ENCODE assay signal across 18 cellular contexts in genomic region chr2:174210861-174211260, GRCh38.
"Had no signal": no experiment of that assay in that cellular context is flagged by ENCODE, and none has a peak within 500 bp of the region (broad histone marks: within the 10 kb centered on the region; RNA-seq: fewer than 3 reads in every experiment).

No MANE protein-coding gene starts in this region.

- H3K27ac ChIP-seq: colonic mucosa, epithelial cell of prostate, gastrocnemius medialis, heart right ventricle, left ventricle myocardium inferior, spleen had no signal

- H3K4me1 Mint-ChIP-seq: activated naive CD4-positive, alpha-beta T cell treated with anti-CD3 and anti-CD28 coated beads, Interleukin-2, amount 10 ng/mL, durations not matched to agents 7 days and 5 days had no signal

- H3K9me3 Mint-ChIP-seq: activated naive CD4-positive, alpha-beta T cell treated with anti-CD3 and anti-CD28 coated beads, Interleukin-2, amount 10 ng/mL, durations not matched to agents 7 days and 5 days; activated T-helper 2 cell treated with anti-CD3 and anti-CD28 coated beads, Interferon-gamma antibody, Interleukin-2, Interleukin-4, amounts not matched to agents 10 μg/mL and 5 μg/mL and 100 μg/mL, durations not matched to agents 14 hours and 24 hours and 36 hours had no signal

- H3K4me3 ChIP-seq: colonic mucosa, gastrocnemius medialis, heart right ventricle, left ventricle myocardium inferior, spleen had no signal

- H3K36me3 ChIP-seq: colonic mucosa, gastrocnemius medialis, heart right ventricle, left ventricle myocardium inferior had no signal

- DNase-seq: activated CD4-positive, alpha-beta T cell treated with anti-CD3 and anti-CD28 coated beads, Interleukin-2, amount 50 U/mL, for 1 hour; activated CD4-positive, CD25-positive, alpha-beta regulatory T cell; activated naive CD4-positive, alpha-beta T cell treated with anti-CD3 and anti-CD28 coated beads, Interleukin-2, amount 10 ng/mL, durations not matched to agents 7 days and 5 days; caudate nucleus; colonic mucosa; effector CD4-positive, alpha-beta T cell; gastrocnemius medialis; heart right ventricle; left ventricle myocardium inferior; mesenchymal stem cell; spleen; stimulated activated CD4-positive, alpha-beta T cell treated with anti-CD3 and anti-CD28 coated beads, Interleukin-1b, Interleukin-23, amount 100 ng/mL, for 48 hours; stimulated activated naive CD4-positive, alpha-beta T cell; substantia nigra; trophoblast cell had no signal

- H3K4me3 Mint-ChIP-seq: activated naive CD4-positive, alpha-beta T cell treated with anti-CD3 and anti-CD28 coated beads, Interleukin-2, amount 10 ng/mL, durations not matched to agents 7 days and 5 days had no signal

- H3K27me3 Mint-ChIP-seq: activated naive CD4-positive, alpha-beta T cell treated with anti-CD3 and anti-CD28 coated beads, Interleukin-2, amount 10 ng/mL, durations not matched to agents 7 days and 5 days had no signal

- H3K4me1 ChIP-seq: colonic mucosa, gastrocnemius medialis, heart right ventricle, spleen had no signal

- ATAC-seq: gastrocnemius medialis, heart right ventricle, sciatic nerve had no signal

- H3K27ac Mint-ChIP-seq: activated naive CD4-positive, alpha-beta T cell treated with anti-CD3 and anti-CD28 coated beads, Interleukin-2, amount 10 ng/mL, durations not matched to agents 7 days and 5 days; activated T-helper 2 cell treated with anti-CD3 and anti-CD28 coated beads, Interferon-gamma antibody, Interleukin-2, Interleukin-4, amounts not matched to agents 10 μg/mL and 5 μg/mL and 100 μg/mL, durations not matched to agents 14 hours and 24 hours and 36 hours had no signal

- H3K36me3 Mint-ChIP-seq: activated naive CD4-positive, alpha-beta T cell treated with anti-CD3 and anti-CD28 coated beads, Interleukin-2, amount 10 ng/mL, durations not matched to agents 7 days and 5 days had no signal

- H3K9me3 ChIP-seq: colonic mucosa, gastrocnemius medialis, heart right ventricle, left ventricle myocardium inferior, spleen had no signal

- H3K27me3 ChIP-seq: colonic mucosa, gastrocnemius medialis, heart right ventricle, spleen had no signal
